Comparison of ENCODE assay signal across 18 cellular contexts in the genomic region with DNA sequence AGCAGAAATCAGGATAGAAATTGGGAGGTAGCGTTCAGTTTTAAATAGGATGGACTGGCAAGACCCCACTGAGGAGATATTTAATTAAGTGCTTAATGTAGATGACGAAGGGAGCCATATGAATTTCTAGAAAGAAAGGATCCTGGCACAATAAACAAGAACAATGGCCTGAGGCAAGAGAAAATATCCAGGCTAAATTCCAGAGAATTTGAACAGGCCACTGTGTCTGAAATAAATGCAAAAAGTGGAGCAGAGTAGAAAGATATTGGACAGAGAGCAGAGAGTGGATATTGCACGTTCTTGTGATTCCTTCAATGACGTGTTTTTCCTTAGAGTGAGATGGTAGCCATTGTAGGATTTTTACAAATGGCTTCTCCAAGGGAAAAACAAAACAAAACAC.
"Had no signal": no experiment of that assay in that cellular context is flagged by ENCODE, and none has a peak within 500 bp of the region (broad histone marks: within the 10 kb centered on the region; RNA-seq: fewer than 3 reads in every experiment).

No MANE protein-coding gene starts in this region.

- H3K36me3 Mint-ChIP-seq: naive thymus-derived CD4-positive, alpha-beta T cell; stimulated activated memory B cell treated with anti-CD40 and anti-IgM and Interleukin-4, amounts not matched to agents 10 μg/mL and 1 μg/mL and 100 μg/mL, for 72 hours had no signal

- DNase-seq: esophagus squamous epithelium; foreskin keratinocyte; heart left ventricle; hippocampal formation; kidney glomerular epithelial cell; naive thymus-derived CD4-positive, alpha-beta T cell; posterior cingulate gyrus; spleen; stimulated activated CD4-positive, alpha-beta T cell treated with anti-CD3 and anti-CD28 coated beads, Interleukin-15, amount 100 ng/mL, for 24 hours; stimulated activated CD4-positive, alpha-beta T cell treated with anti-CD3 and anti-CD28 coated beads, Interleukin-1b, Interleukin-23, amount 100 ng/mL, for 48 hours; stimulated activated CD4-positive, alpha-beta T cell treated with anti-CD3 and anti-CD28 coated beads, Interleukin-4, amount 100 ng/mL, for 24 hours; tibial artery; upper lobe of left lung; uterus had no signal

- H3K27ac Mint-ChIP-seq: dendritic cell treated with granulocyte-macrophage colony-stimulating factor and Interleukin-4, amounts not matched to agents 40 ng/mL and 50 ng/mL, for 4 days; naive thymus-derived CD4-positive, alpha-beta T cell; stimulated activated memory B cell treated with anti-CD40 and anti-IgM and Interleukin-4, amounts not matched to agents 10 μg/mL and 1 μg/mL and 100 μg/mL, for 72 hours; stimulated activated naive CD8-positive, alpha-beta T cell treated with anti-CD3 and anti-CD28 coated beads, Interleukin-15, Interleukin-2, amounts not matched to agents 100 ng/mL and 50 ng/mL, for 24 hours had no signal

- H3K4me1 Mint-ChIP-seq: naive thymus-derived CD4-positive, alpha-beta T cell; stimulated activated memory B cell treated with anti-CD40 and anti-IgM and Interleukin-4, amounts not matched to agents 10 μg/mL and 1 μg/mL and 100 μg/mL, for 72 hours had no signal

- H3K27me3 ChIP-seq: esophagus squamous epithelium, foreskin keratinocyte, heart left ventricle, spleen, tibial artery, upper lobe of left lung, uterus had no signal

- H3K9me3 ChIP-seq: esophagus squamous epithelium, heart left ventricle, spleen, tibial artery, upper lobe of left lung, uterus had no signal

- H3K4me3 ChIP-seq: esophagus squamous epithelium, heart left ventricle, spleen, tibial artery, upper lobe of left lung, uterus had no signal

- ATAC-seq: foreskin keratinocyte; heart left ventricle; naive thymus-derived CD4-positive, alpha-beta T cell; sciatic nerve; stimulated activated memory B cell treated with anti-CD40 and anti-IgM and Interleukin-4, amounts not matched to agents 10 μg/mL and 1 μg/mL and 100 μg/mL, for 72 hours had no signal

- H3K27ac ChIP-seq: esophagus squamous epithelium, foreskin keratinocyte, heart left ventricle, spleen, tibial artery, upper lobe of left lung, uterus had no signal

- H3K9me3 Mint-ChIP-seq: dendritic cell treated with granulocyte-macrophage colony-stimulating factor and Interleukin-4, amounts not matched to agents 40 ng/mL and 50 ng/mL, for 4 days; stimulated activated memory B cell treated with anti-CD40 and anti-IgM and Interleukin-4, amounts not matched to agents 10 μg/mL and 1 μg/mL and 100 μg/mL, for 72 hours had no signal

- H3K36me3 ChIP-seq: esophagus squamous epithelium, heart left ventricle, spleen, tibial artery, upper lobe of left lung, uterus had no signal

- H3K27me3 Mint-ChIP-seq: dendritic cell treated with granulocyte-macrophage colony-stimulating factor and Interleukin-4, amounts not matched to agents 40 ng/mL and 50 ng/mL, for 4 days; naive thymus-derived CD4-positive, alpha-beta T cell; stimulated activated memory B cell treated with anti-CD40 and anti-IgM and Interleukin-4, amounts not matched to agents 10 μg/mL and 1 μg/mL and 100 μg/mL, for 72 hours; stimulated activated naive CD8-positive, alpha-beta T cell treated with anti-CD3 and anti-CD28 coated beads, Interleukin-15, Interleukin-2, amounts not matched to agents 100 ng/mL and 50 ng/mL, for 24 hours had no signal

- H3K4me3 Mint-ChIP-seq: dendritic cell treated with granulocyte-macrophage colony-stimulating factor and Interleukin-4, amounts not matched to agents 40 ng/mL and 50 ng/mL, for 4 days; naive thymus-derived CD4-positive, alpha-beta T cell; stimulated activated memory B cell treated with anti-CD40 and anti-IgM and Interleukin-4, amounts not matched to agents 10 μg/mL and 1 μg/mL and 100 μg/mL, for 72 hours; stimulated activated naive CD8-positive, alpha-beta T cell treated with anti-CD3 and anti-CD28 coated beads, Interleukin-15, Interleukin-2, amounts not matched to agents 100 ng/mL and 50 ng/mL, for 24 hours had no signal
